Comparison of ENCODE assay signal across 8 cellular contexts in genomic region chr10:16816830-16817124, GRCh38. TPM values are rescaled to one million over a fixed set of nuclear protein-coding genes. Genes with fewer than 3 reads are reported as not detected.
DNase-seq lines count a peak whose midpoint lies in the region; ATAC-seq and TF ChIP-seq lines count a peak whose summit lies in the region.

No MANE protein-coding gene starts in this region.

- H3K9ac ChIP-seq in HUES6 (ENCODE audit: low read length): peak overlapping the region; percentile 80

- intact Hi-C loops in posterior cingulate gyrus (cut with DNase I): no loop called here

- peak overlapping the region; percentile 76 for H3K4me3 ChIP-seq in HUES6 (ENCODE audit: low read depth, low read length)
- H3K4me3 ChIP-seq in mononuclear cell (ENCODE audit: low read length): peak overlapping the region; percentile 47

- 0 out of 2 replicates have a peak, but pooled peaks cover 3% of the 10 kb centered on the region for H3K27me3 ChIP-seq in HUES6 (ENCODE audit: control insufficient read depth, insufficient read depth, low read length)
- no peaks in the 10 kb centered on the region for H3K27me3 ChIP-seq in mononuclear cell (ENCODE audit: insufficient read depth, low read length)

- peaks cover 10% of the 10 kb centered on the region for H3K9me3 ChIP-seq in HUES6 (ENCODE audit: control insufficient read depth, insufficient read depth, low read depth, low read length)
- H3K9me3 ChIP-seq in mononuclear cell (ENCODE audit: low read depth, low read length): no peaks in the 10 kb centered on the region

- no peak for DNase-seq in central memory CD8-positive, alpha-beta T cell (ENCODE audit: low spot score in 2 of 2)
- DNase-seq in ecto neural progenitor cell (ENCODE audit: low spot score) (no peak), HUDEP-2 (lab: John Stamatoyannopoulos, UW; ENCODE audit: unreplicated experiment in 76 of 76) (no peak), posterior cingulate gyrus (no peak)

- H3K9me3 Mint-ChIP-seq in central memory CD8-positive, alpha-beta T cell: peaks cover 4% of the 10 kb centered on the region

- no peak for TF ChIP-seq CTCF in 22Rv1 (IDR thresholded peaks at IDR 0.05)

- peaks cover 40% of the 10 kb centered on the region for H3K4me1 Mint-ChIP-seq in central memory CD8-positive, alpha-beta T cell

- H3K4me3 Mint-ChIP-seq in central memory CD8-positive, alpha-beta T cell: peak overlapping the region; percentile 83

- no peaks in the 10 kb centered on the region for H3K27me3 Mint-ChIP-seq in central memory CD8-positive, alpha-beta T cell

- peak overlapping the region; percentile 76 for H3K27ac ChIP-seq in 22Rv1
- H3K27ac ChIP-seq in HUES6 (ENCODE audit: low read depth, low read length): no peak overlapping the region

- peaks cover 12% of the 10 kb centered on the region for H3K36me3 Mint-ChIP-seq in central memory CD8-positive, alpha-beta T cell (ENCODE audit: insufficient read depth)

- peak overlapping the region; percentile 93 for H3K27ac Mint-ChIP-seq in central memory CD8-positive, alpha-beta T cell (ENCODE audit: low read depth)

- no peak for ATAC-seq in central memory CD8-positive, alpha-beta T cell (replicated peaks; ENCODE audit: extremely low read depth, poor library complexity, severe bottlenecking)
- no peak for ATAC-seq in HG03469 (IDR thresholded peaks at IDR 0.05; ENCODE audit: unreplicated experiment)

- peaks cover 11% of the 10 kb centered on the region; the same call in 1 of the 2 replicates for H3K4me1 ChIP-seq in HUES6 (ENCODE audit: control insufficient read depth, insufficient read depth, low read length)
- peaks cover 44% of the 10 kb centered on the region for H3K4me1 ChIP-seq in mononuclear cell (ENCODE audit: insufficient read depth, low read length)

- no peaks in the 10 kb centered on the region for H3K36me3 ChIP-seq in HUES6 (ENCODE audit: control insufficient read depth, insufficient read depth, low read length)

RNA-seq across cellular contexts. Expression of gene RSU1, which starts 0.4 kb away (rescaled TPM):
- total RNA-seq in mononuclear cell: 80.0 TPM
